Comparison of ENCODE assay signal across 8 cellular contexts in the genomic region with DNA sequence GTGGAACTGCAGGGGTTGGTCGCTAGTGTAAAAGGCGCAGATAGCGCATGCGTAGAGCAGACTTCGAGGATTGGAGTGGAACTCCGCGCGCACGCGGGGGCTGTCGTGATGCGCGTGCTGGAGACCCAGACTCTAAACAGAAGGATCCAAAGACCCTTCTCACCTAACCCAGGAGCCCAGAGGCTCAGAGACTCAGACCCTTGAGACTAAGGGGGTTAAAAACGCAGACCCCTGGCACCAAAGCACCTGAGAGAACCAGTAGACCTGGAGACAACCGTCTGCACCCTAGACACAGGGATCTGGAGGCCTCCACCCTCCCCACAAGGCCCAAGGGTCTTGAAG. TPM values are rescaled to one million over a fixed set of nuclear protein-coding genes. Genes with fewer than 3 reads are reported as not detected.
DNase-seq lines count a peak whose midpoint lies in the region; ATAC-seq lines count a peak whose summit lies in the region.

No MANE protein-coding gene starts in this region.

- peak; percentile 22 for ATAC-seq in activated CD4-positive, alpha-beta T cell treated with anti-CD3 and anti-CD28 coated beads for 36 hours
- ATAC-seq in HG03066 (IDR thresholded peaks at IDR 0.05; ENCODE audit: low read depth, unreplicated experiment) = peak; percentile 12
- peak; percentile 48 for ATAC-seq in activated CD8-positive, alpha-beta T cell treated with anti-CD3 and anti-CD28 coated beads, Interleukin-2, amount 10 ng/mL, durations not matched to agents 7 days and 5 days
- ATAC-seq in stimulated activated memory B cell treated with anti-CD40 and anti-IgM and Interleukin-4, amounts not matched to agents 10 μg/mL and 1 μg/mL and 100 μg/mL, for 72 hours = peak; percentile 55

- no peak for DNase-seq in activated CD4-positive, alpha-beta T cell treated with anti-CD3 and anti-CD28 coated beads for 36 hours
- no peak for DNase-seq in activated CD4-positive, alpha-beta T cell treated with anti-CD3 and anti-CD28 coated beads, Interleukin-2, amount 50 U/mL, for 48 hours
- no peak for DNase-seq in activated CD8-positive, alpha-beta T cell treated with anti-CD3 and anti-CD28 coated beads, Interleukin-2, amount 10 ng/mL, durations not matched to agents 7 days and 5 days
- DNase-seq in iPS DF 6.9 (ENCODE audit: low read depth, low spot score) (no peak), superior temporal gyrus (ENCODE audit: extremely low spot score) (no peak)
- no peak for DNase-seq in activated CD4-positive, alpha-beta T cell treated with anti-CD3 and anti-CD28 coated beads, Interleukin-2, amount 50 U/mL, for 1 hour

- WGBS in iPS DF 6.9 (ENCODE audit: insufficient coverage, insufficient read length) = no CpG with 5 or more reads among the region's 15 CpGs

- peaks cover 25% of the 10 kb centered on the region for H3K36me3 Mint-ChIP-seq in activated CD4-positive, alpha-beta T cell treated with anti-CD3 and anti-CD28 coated beads for 36 hours (ENCODE audit: low read depth)
- H3K36me3 Mint-ChIP-seq in activated CD8-positive, alpha-beta T cell treated with anti-CD3 and anti-CD28 coated beads, Interleukin-2, amount 10 ng/mL, durations not matched to agents 7 days and 5 days (ENCODE audit: low read depth) = peaks cover 16% of the 10 kb centered on the region
- H3K36me3 Mint-ChIP-seq in stimulated activated memory B cell treated with anti-CD40 and anti-IgM and Interleukin-4, amounts not matched to agents 10 μg/mL and 1 μg/mL and 100 μg/mL, for 72 hours = peaks cover 21% of the 10 kb centered on the region

- no peak overlapping the region for H3K27ac ChIP-seq in iPS DF 6.9 (ENCODE audit: low read length)

- no peaks in the 10 kb centered on the region for H3K9me3 Mint-ChIP-seq in activated CD4-positive, alpha-beta T cell treated with anti-CD3 and anti-CD28 coated beads for 36 hours (ENCODE audit: low read depth)
- no peaks in the 10 kb centered on the region for H3K9me3 Mint-ChIP-seq in activated CD8-positive, alpha-beta T cell treated with anti-CD3 and anti-CD28 coated beads, Interleukin-2, amount 10 ng/mL, durations not matched to agents 7 days and 5 days (ENCODE audit: insufficient read depth)
- H3K9me3 Mint-ChIP-seq in stimulated activated memory B cell treated with anti-CD40 and anti-IgM and Interleukin-4, amounts not matched to agents 10 μg/mL and 1 μg/mL and 100 μg/mL, for 72 hours = no peaks in the 10 kb centered on the region

- H3K9me3 ChIP-seq in iPS DF 6.9 (ENCODE audit: control insufficient read depth, insufficient read depth, low read length) = no peaks in the 10 kb centered on the region

- H3K4me3 ChIP-seq in iPS DF 6.9 (ENCODE audit: low read length) = peak overlapping the region; percentile 44; the same call in 1 of the 2 replicates

- H3K27me3 ChIP-seq in iPS DF 6.9 (ENCODE audit: control insufficient read depth, insufficient read depth, low read length) = no peaks in the 10 kb centered on the region

- intact Hi-C loops in activated CD4-positive, alpha-beta T cell treated with anti-CD3 and anti-CD28 coated beads for 36 hours (cut with DNase I, micrococcal nuclease) = loop anchor here (1.0 to 5.0 kb wide), 14 partner anchors 231 to 1240 kb away; a partner anchor contains a TSS

- peaks cover 6% of the 10 kb centered on the region; the same call in 1 of the 2 replicates for H3K36me3 ChIP-seq in iPS DF 6.9 (ENCODE audit: control insufficient read depth, insufficient read depth, low read length)

- H3K27me3 Mint-ChIP-seq in activated CD4-positive, alpha-beta T cell treated with anti-CD3 and anti-CD28 coated beads for 36 hours = no peaks in the 10 kb centered on the region
- H3K27me3 Mint-ChIP-seq in activated CD8-positive, alpha-beta T cell treated with anti-CD3 and anti-CD28 coated beads, Interleukin-2, amount 10 ng/mL, durations not matched to agents 7 days and 5 days (ENCODE audit: low read depth) = peaks cover 2% of the 10 kb centered on the region
- no peaks in the 10 kb centered on the region for H3K27me3 Mint-ChIP-seq in stimulated activated memory B cell treated with anti-CD40 and anti-IgM and Interleukin-4, amounts not matched to agents 10 μg/mL and 1 μg/mL and 100 μg/mL, for 72 hours

- POLR2A ChIA-PET in activated CD4-positive, alpha-beta T cell treated with anti-CD3 and anti-CD28 coated beads for 36 hours (lab: Charles Lee) = no interaction called here
- POLR2A ChIA-PET in activated CD8-positive, alpha-beta T cell treated with anti-CD3 and anti-CD28 coated beads, Interleukin-2, amount 10 ng/mL, durations not matched to agents 7 days and 5 days (lab: Charles Lee) = interaction anchor here (0.7 kb wide), 1 partner anchor 549 kb away, joined by 3 read pairs; no protein-coding TSS in a partner anchor

- peak overlapping the region; percentile 87 for H3K27ac Mint-ChIP-seq in activated CD4-positive, alpha-beta T cell treated with anti-CD3 and anti-CD28 coated beads for 36 hours
- peak overlapping the region; percentile 90 for H3K27ac Mint-ChIP-seq in activated CD8-positive, alpha-beta T cell treated with anti-CD3 and anti-CD28 coated beads, Interleukin-2, amount 10 ng/mL, durations not matched to agents 7 days and 5 days
- H3K27ac Mint-ChIP-seq in stimulated activated memory B cell treated with anti-CD40 and anti-IgM and Interleukin-4, amounts not matched to agents 10 μg/mL and 1 μg/mL and 100 μg/mL, for 72 hours = peak overlapping the region; percentile 89

- CTCF ChIA-PET in activated CD4-positive, alpha-beta T cell treated with anti-CD3 and anti-CD28 coated beads for 36 hours (lab: Charles Lee) = no interaction called here
- CTCF ChIA-PET in activated CD8-positive, alpha-beta T cell treated with anti-CD3 and anti-CD28 coated beads, Interleukin-2, amount 10 ng/mL, durations not matched to agents 7 days and 5 days (lab: Charles Lee) = interaction anchor here (1.0 kb wide), 1 partner anchor 12 kb away, joined by 5 read pairs; no protein-coding TSS in a partner anchor

- H3K4me3 Mint-ChIP-seq in activated CD4-positive, alpha-beta T cell treated with anti-CD3 and anti-CD28 coated beads for 36 hours = peak overlapping the region; percentile 92
- peak overlapping the region; percentile 88 for H3K4me3 Mint-ChIP-seq in activated CD8-positive, alpha-beta T cell treated with anti-CD3 and anti-CD28 coated beads, Interleukin-2, amount 10 ng/mL, durations not matched to agents 7 days and 5 days
- peak overlapping the region; percentile 98 for H3K4me3 Mint-ChIP-seq in stimulated activated memory B cell treated with anti-CD40 and anti-IgM and Interleukin-4, amounts not matched to agents 10 μg/mL and 1 μg/mL and 100 μg/mL, for 72 hours

- peaks cover 1% of the 10 kb centered on the region; the same call in 1 of the 2 replicates for H3K4me1 ChIP-seq in iPS DF 6.9 (ENCODE audit: control insufficient read depth, insufficient read depth, low read length)

- peaks cover 32% of the 10 kb centered on the region for H3K4me1 Mint-ChIP-seq in activated CD4-positive, alpha-beta T cell treated with anti-CD3 and anti-CD28 coated beads for 36 hours
- H3K4me1 Mint-ChIP-seq in activated CD8-positive, alpha-beta T cell treated with anti-CD3 and anti-CD28 coated beads, Interleukin-2, amount 10 ng/mL, durations not matched to agents 7 days and 5 days (ENCODE audit: low read depth) = peaks cover 35% of the 10 kb centered on the region
- peaks cover 35% of the 10 kb centered on the region for H3K4me1 Mint-ChIP-seq in stimulated activated memory B cell treated with anti-CD40 and anti-IgM and Interleukin-4, amounts not matched to agents 10 μg/mL and 1 μg/mL and 100 μg/mL, for 72 hours

RNA-seq across cellular contexts. Expression of a gene that starts 0.6 kb away (rescaled TPM):
- 1 to 10 TPM; 7.2 to 9.1 TPM for total RNA-seq in activated CD4-positive, alpha-beta T cell treated with anti-CD3 and anti-CD28 coated beads for 36 hours
- total RNA-seq in activated CD8-positive, alpha-beta T cell treated with anti-CD3 and anti-CD28 coated beads, Interleukin-2, amount 10 ng/mL, durations not matched to agents 7 days and 5 days = 1 to 10 TPM; 8.7 to 10.0 TPM

RNA-seq across cellular contexts. Expression of a gene that starts 15.9 kb away (rescaled TPM):
- total RNA-seq in activated CD4-positive, alpha-beta T cell treated with anti-CD3 and anti-CD28 coated beads for 36 hours = under 1 TPM; 0.37 to 0.49 TPM
- total RNA-seq in activated CD8-positive, alpha-beta T cell treated with anti-CD3 and anti-CD28 coated beads, Interleukin-2, amount 10 ng/mL, durations not matched to agents 7 days and 5 days = under 1 TPM; 0.58 to 0.60 TPM

RNA-seq across cellular contexts. Expression of a gene that starts 26.1 kb away (rescaled TPM):
- 1 to 10 TPM in 1 of 2 experiments, under 1 TPM in 1; 0.69 to 1.1 TPM for total RNA-seq in activated CD4-positive, alpha-beta T cell treated with anti-CD3 and anti-CD28 coated beads for 36 hours
- under 1 TPM in 1 of 2 experiments, not detected in 1; 0.57 TPM for total RNA-seq in activated CD8-positive, alpha-beta T cell treated with anti-CD3 and anti-CD28 coated beads, Interleukin-2, amount 10 ng/mL, durations not matched to agents 7 days and 5 days

RNA-seq across cellular contexts. Expression of a gene that starts 33.3 kb away (rescaled TPM):
- not detected for total RNA-seq in activated CD4-positive, alpha-beta T cell treated with anti-CD3 and anti-CD28 coated beads for 36 hours
- not detected for total RNA-seq in activated CD8-positive, alpha-beta T cell treated with anti-CD3 and anti-CD28 coated beads, Interleukin-2, amount 10 ng/mL, durations not matched to agents 7 days and 5 days

RNA-seq across cellular contexts. Expression of a gene that starts 43.9 kb away (rescaled TPM):
- not detected for total RNA-seq in activated CD4-positive, alpha-beta T cell treated with anti-CD3 and anti-CD28 coated beads for 36 hours
- not detected for total RNA-seq in activated CD8-positive, alpha-beta T cell treated with anti-CD3 and anti-CD28 coated beads, Interleukin-2, amount 10 ng/mL, durations not matched to agents 7 days and 5 days
